17 cellular contexts compared by ENCODE assay signal in the genomic region with DNA sequence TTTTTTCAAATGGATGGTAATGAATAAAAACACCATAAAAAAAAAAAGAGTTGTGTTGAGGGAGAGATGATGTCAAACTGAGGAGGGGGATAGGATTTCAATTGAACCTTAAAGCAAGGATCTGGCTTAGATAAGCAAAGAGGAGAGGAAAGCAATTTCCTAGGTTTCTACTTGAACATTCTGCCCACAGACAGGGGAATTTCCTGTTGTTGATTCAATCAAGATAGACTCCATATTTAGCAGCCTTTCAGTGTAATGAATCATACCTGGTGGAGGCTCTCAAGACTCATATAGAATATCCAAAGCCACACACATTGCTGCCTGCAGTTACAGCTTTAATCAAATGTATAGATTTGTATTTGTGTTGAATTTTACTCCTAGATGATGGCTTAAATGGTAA.
A peak's percentile ranks its signal among the peaks of the same experiment; 100 is the strongest.
DNase-seq lines count a peak whose midpoint lies in the region; ATAC-seq and TF ChIP-seq lines count a peak whose summit lies in the region.
"Had no signal": no experiment of that assay in that cellular context is flagged by ENCODE, and none has a peak within 500 bp of the region (broad histone marks: within the 10 kb centered on the region; RNA-seq: fewer than 3 reads in every experiment).

No MANE protein-coding gene starts in this region.

- no peaks in the 10 kb centered on the region for H3K36me3 ChIP-seq in heart right ventricle
- H3K36me3 ChIP-seq: HAP-1 had no signal

- TF ChIP-seq CTCF in heart right ventricle (IDR thresholded peaks at IDR 0.05) = no peak

- no peak overlapping the region for H3K4me3 ChIP-seq in heart right ventricle
- H3K4me3 ChIP-seq: HAP-1 had no signal

- no peak overlapping the region for H3K27ac ChIP-seq in heart right ventricle

- peaks cover 0 to 10% (median 0%) of the 10 kb centered on the region in 11 donors for H3K9me3 ChIP-seq in heart right ventricle
- H3K9me3 ChIP-seq: HAP-1 had no signal

- intact Hi-C loops in heart right ventricle (cut with DNase I) = no loop called here

- ATAC-seq in heart right ventricle (no peak), GM18867 (IDR thresholded peaks at IDR 0.05; ENCODE audit: unreplicated experiment) (no peak)
- ATAC-seq: Panc1 had no signal

- H3K4me1 ChIP-seq in heart right ventricle = no peaks in the 10 kb centered on the region
- H3K4me1 ChIP-seq: HAP-1 had no signal

- DNase-seq in DMS53 treated with DMSO at 0.1 percent for 48 hours (lab: John Stamatoyannopoulos, UW; ENCODE audit: unreplicated experiment) = peak; percentile 17
- peak; percentile 25 for DNase-seq in M059J (ENCODE audit: low read depth)
- peak; percentile 3 for DNase-seq in astrocyte of the hippocampus (ENCODE audit: low read depth, low spot score)
- DNase-seq in kidney tubule cell (ENCODE audit: low spot score) = peak; percentile 3
- DNase-seq in heart right ventricle = no peak
- DNase-seq in NCI-H524 (lab: John Stamatoyannopoulos, UW) = no peak
- no peak for DNase-seq in GM19238 (ENCODE audit: insufficient read length, low spot score)
- DNase-seq: CD4-positive, alpha-beta T cell; IMR-90; MV-4-11; NCI-H1436; NCI-H2029 treated with DMSO at 0.1 percent for 48 hours; NCI-H526; SHP77 had no signal

- H3K27me3 ChIP-seq in heart right ventricle = no peaks in the 10 kb centered on the region

Comparison
In these comparisons a context has a peak if more than half of its experiments do, and no peak if none do; other contexts are left out.
1. DNase-seq: peak in DMS53 treated with DMSO at 0.1 percent for 48 hours (single experiment), M059J (single experiment), astrocyte of the hippocampus (single experiment) and kidney tubule cell (single experiment); none in heart right ventricle (0 of 2), NCI-H524 (0 of 2) and GM19238 (single experiment).